ENCODE assay signal across 8 cellular contexts in the genomic region with DNA sequence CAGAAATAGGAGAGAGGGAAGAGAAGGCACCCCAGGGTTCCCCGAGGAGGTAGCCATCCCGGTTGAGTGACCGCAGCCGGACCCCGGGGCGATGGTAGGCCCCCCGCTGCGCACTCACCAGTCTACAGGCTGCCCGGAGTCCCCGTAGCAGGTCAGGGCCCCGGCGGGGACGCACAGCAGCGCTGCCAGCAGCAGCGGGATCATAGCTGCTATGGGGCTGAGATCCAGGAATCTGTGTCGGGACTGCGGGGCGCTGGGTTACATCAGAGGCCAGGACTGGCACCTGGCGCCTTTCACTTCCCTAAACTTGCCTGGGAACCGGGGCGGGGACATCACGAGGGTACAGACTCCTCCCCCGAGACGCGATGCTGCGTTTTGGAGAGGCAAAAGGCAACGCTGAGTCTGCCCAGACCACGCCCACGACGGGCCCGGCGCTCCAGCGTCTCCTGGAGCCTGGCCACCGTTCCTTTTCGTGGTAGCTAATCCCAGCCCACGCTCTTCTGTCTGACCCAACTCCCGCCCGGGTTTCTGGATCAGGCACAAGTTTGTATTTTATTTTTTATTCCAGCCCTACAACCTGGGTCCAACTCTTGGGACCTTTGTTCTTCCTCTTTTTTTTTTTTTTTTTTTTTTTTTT. TPM values are rescaled to one million over a fixed set of nuclear protein-coding genes. Genes with fewer than 3 reads are reported as not detected.
A peak's percentile ranks its signal among the peaks of the same experiment; 100 is the strongest.
DNase-seq lines count a peak whose midpoint lies in the region; ATAC-seq and TF ChIP-seq lines count a peak whose summit lies in the region.

A gene with protein sequence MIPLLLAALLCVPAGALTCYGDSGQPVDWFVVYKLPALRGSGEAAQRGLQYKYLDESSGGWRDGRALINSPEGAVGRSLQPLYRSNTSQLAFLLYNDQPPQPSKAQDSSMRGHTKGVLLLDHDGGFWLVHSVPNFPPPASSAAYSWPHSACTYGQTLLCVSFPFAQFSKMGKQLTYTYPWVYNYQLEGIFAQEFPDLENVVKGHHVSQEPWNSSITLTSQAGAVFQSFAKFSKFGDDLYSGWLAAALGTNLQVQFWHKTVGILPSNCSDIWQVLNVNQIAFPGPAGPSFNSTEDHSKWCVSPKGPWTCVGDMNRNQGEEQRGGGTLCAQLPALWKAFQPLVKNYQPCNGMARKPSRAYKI (minus strand): TSS at position 278 of the 637 bp plus-strand sequence. CDS start 74 bp downstream, at position 204.

- H2AFZ ChIP-seq in DND-41 (ENCODE audit: low read depth, low read length) (peak within 1 kb of the TSS; percentile 98), GM23338 (peak within 1 kb of the TSS; percentile 99)

- H3K4me3 ChIP-seq in DND-41 (ENCODE audit: low read depth in 1 of 2, low read length in 2 of 2) (peak within 1 kb of the TSS; percentile 91 to 98), GM23338 (peak within 1 kb of the TSS; percentile 91), LNCaP clone FGC (ENCODE audit: low read depth, low read length) (peak within 1 kb of the TSS; percentile 96), fibroblast of pulmonary artery (replicated peaks; ENCODE audit: low read depth, low read length) (peak within 1 kb of the TSS; percentile 86)

- H3K27ac ChIP-seq in DND-41 (ENCODE audit: low read length) (peak within 1 kb of the TSS; percentile 85), GM23338 (ENCODE audit: low read depth) (peak within 1 kb of the TSS; percentile 79; the same call in 1 of the 2 replicates)

- H3K9me3 Mint-ChIP-seq in GM23338 = peaks cover 20% of the 10 kb centered on the region
- peaks cover 3% of the 10 kb centered on the region for H3K9me3 Mint-ChIP-seq in nephron
- H3K9me3 Mint-ChIP-seq in stimulated activated naive CD8-positive, alpha-beta T cell treated with anti-CD3 and anti-CD28 coated beads, Interleukin-15, Interleukin-2, amounts not matched to agents 100 ng/mL and 50 ng/mL, for 24 hours = no peaks in the 10 kb centered on the region

- H3K9me3 ChIP-seq in DND-41 (ENCODE audit: insufficient read depth, low read length, severe bottlenecking) = peaks cover 5% of the 10 kb centered on the region

- H3K27me3 ChIP-seq in DND-41 (ENCODE audit: insufficient read depth, low read length, poor library complexity) (no peaks in the 10 kb centered on the region), GM23338 (ENCODE audit: insufficient read depth) (peaks cover 11% of the 10 kb centered on the region)

- H3K9me2 ChIP-seq in GM23338 (ENCODE audit: insufficient read depth) = no peaks in the 10 kb centered on the region; the same call in 1 of the 2 replicates

- TF ChIP-seq POLR2A in Raji (IDR thresholded peaks at IDR 0.05; ENCODE audit: insufficient read depth, low read depth, low read length) = peak; percentile 88

- peaks cover 26% of the 10 kb centered on the region for H3F3A ChIP-seq in GM23338 (replicated peaks; ENCODE audit: low read depth)

- H3K4me1 ChIP-seq in DND-41 (ENCODE audit: insufficient read depth, low read length) = peaks cover 24% of the 10 kb centered on the region
- peaks cover 3% of the 10 kb centered on the region; the same call in 1 of the 2 replicates for H3K4me1 ChIP-seq in GM23338 (ENCODE audit: insufficient read depth)

- H3K4me2 ChIP-seq in DND-41 (ENCODE audit: insufficient read depth, low read length) (peak within 1 kb of the TSS; percentile 91), GM23338 (peak within 1 kb of the TSS; percentile 94)

- DNase-seq in DND-41 = peak; percentile 96
- peak; percentile 99 for DNase-seq in GM23338 (ENCODE audit: low spot score)
- peak; percentile 92 for DNase-seq in LNCaP clone FGC (ENCODE audit: low read depth)
- peak; percentile 85 for DNase-seq in activated effector memory CD4-positive, alpha-beta T cell treated with Interleukin-2 at 50 U/mL for 16 hours
- peak; percentile 94 for DNase-seq in fibroblast of pulmonary artery (ENCODE audit: low read depth)

- H4K20me1 ChIP-seq in DND-41 (ENCODE audit: insufficient read depth, low read length) = no peaks in the 10 kb centered on the region
- no peaks in the 10 kb centered on the region for H4K20me1 ChIP-seq in GM23338 (replicated peaks; ENCODE audit: insufficient read depth)

- H3K36me3 ChIP-seq in DND-41 (ENCODE audit: insufficient read depth, low read length) (peaks cover 14% of the 10 kb centered on the region), GM23338 (ENCODE audit: insufficient read depth) (no peaks in the 10 kb centered on the region)

- peak within 1 kb of the TSS; percentile 92 for H3K9ac ChIP-seq in DND-41 (ENCODE audit: low read depth, low read length)

- H3K27ac Mint-ChIP-seq in GM23338 = peak within 1 kb of the TSS; percentile 95
- peak within 1 kb of the TSS; percentile 32 to 63 (median 44) for H3K27ac Mint-ChIP-seq in nephron
- peak within 1 kb of the TSS; percentile 82 for H3K27ac Mint-ChIP-seq in stimulated activated naive CD8-positive, alpha-beta T cell treated with anti-CD3 and anti-CD28 coated beads, Interleukin-15, Interleukin-2, amounts not matched to agents 100 ng/mL and 50 ng/mL, for 24 hours

- peak; percentile 2 for TF ChIP-seq CTCF in DND-41 (IDR thresholded peaks at IDR 0.05; ENCODE audit: borderline replicate concordance, extremely low read depth, low read length, poor library complexity, severe bottlenecking)
- no peak; a peak in 1 of 4 replicates for TF ChIP-seq CTCF in GM23338 (conservative IDR thresholded peaks at IDR 0.05; ENCODE audit: low read depth in 2 of 2)
- TF ChIP-seq CTCF in LNCaP clone FGC (IDR thresholded peaks at IDR 0.05; ENCODE audit: control insufficient read depth, extremely low read depth, insufficient read depth) = no peak
- no peak for TF ChIP-seq CTCF in fibroblast of pulmonary artery (IDR thresholded peaks at IDR 0.05; ENCODE audit: low read length, missing control alignments)
- no peak for TF ChIP-seq CTCF in nephron (IDR thresholded peaks at IDR 0.05; ENCODE audit: unreplicated experiment in 3 of 3)

- peaks cover 20% of the 10 kb centered on the region for H3K27me3 Mint-ChIP-seq in GM23338 (ENCODE audit: insufficient read depth, low read depth, poor library complexity)
- H3K27me3 Mint-ChIP-seq in nephron (ENCODE audit: low read depth) = peaks cover 56% of the 10 kb centered on the region
- H3K27me3 Mint-ChIP-seq in stimulated activated naive CD8-positive, alpha-beta T cell treated with anti-CD3 and anti-CD28 coated beads, Interleukin-15, Interleukin-2, amounts not matched to agents 100 ng/mL and 50 ng/mL, for 24 hours = no peaks in the 10 kb centered on the region

- H3K4me1 Mint-ChIP-seq in GM23338 = peaks cover 11% of the 10 kb centered on the region
- H3K4me1 Mint-ChIP-seq in nephron = peaks cover 2% of the 10 kb centered on the region
- peaks cover 24% of the 10 kb centered on the region for H3K4me1 Mint-ChIP-seq in stimulated activated naive CD8-positive, alpha-beta T cell treated with anti-CD3 and anti-CD28 coated beads, Interleukin-15, Interleukin-2, amounts not matched to agents 100 ng/mL and 50 ng/mL, for 24 hours (ENCODE audit: low read depth)

- ATAC-seq in DND-41 (ENCODE audit: insufficient read depth, low read depth) (peak; percentile 98), GM23338 (peak; percentile 60)

- H3K79me2 ChIP-seq in DND-41 (ENCODE audit: insufficient read depth, low read length) = peaks cover 18% of the 10 kb centered on the region
- no peaks in the 10 kb centered on the region for H3K79me2 ChIP-seq in GM23338 (replicated peaks; ENCODE audit: insufficient read depth)

- H3K36me3 Mint-ChIP-seq in GM23338 (ENCODE audit: low read depth) (peaks cover 26% of the 10 kb centered on the region), nephron (ENCODE audit: low read depth) (no peaks in the 10 kb centered on the region)
- peaks cover 9% of the 10 kb centered on the region for H3K36me3 Mint-ChIP-seq in stimulated activated naive CD8-positive, alpha-beta T cell treated with anti-CD3 and anti-CD28 coated beads, Interleukin-15, Interleukin-2, amounts not matched to agents 100 ng/mL and 50 ng/mL, for 24 hours (ENCODE audit: low read depth)

- H3K4me3 Mint-ChIP-seq in GM23338 (peak within 1 kb of the TSS; percentile 90), nephron (peak within 1 kb of the TSS; percentile 82 to 87 (median 83))
- peak within 1 kb of the TSS; percentile 90 for H3K4me3 Mint-ChIP-seq in stimulated activated naive CD8-positive, alpha-beta T cell treated with anti-CD3 and anti-CD28 coated beads, Interleukin-15, Interleukin-2, amounts not matched to agents 100 ng/mL and 50 ng/mL, for 24 hours

TF ChIP-seq in GM23338, 12 proteins besides CTCF, POLR2A, EP300 and RAD21:
- TF ChIP-seq POLR2AphosphoS5 (IDR thresholded peaks at IDR 0.05; ENCODE audit: low read depth) (peak; percentile 87), ZNF114 (CRISPR knock-in tag; IDR thresholded peaks at IDR 0.05) (no peak)
- TF ChIP-seq, protein P1, sequence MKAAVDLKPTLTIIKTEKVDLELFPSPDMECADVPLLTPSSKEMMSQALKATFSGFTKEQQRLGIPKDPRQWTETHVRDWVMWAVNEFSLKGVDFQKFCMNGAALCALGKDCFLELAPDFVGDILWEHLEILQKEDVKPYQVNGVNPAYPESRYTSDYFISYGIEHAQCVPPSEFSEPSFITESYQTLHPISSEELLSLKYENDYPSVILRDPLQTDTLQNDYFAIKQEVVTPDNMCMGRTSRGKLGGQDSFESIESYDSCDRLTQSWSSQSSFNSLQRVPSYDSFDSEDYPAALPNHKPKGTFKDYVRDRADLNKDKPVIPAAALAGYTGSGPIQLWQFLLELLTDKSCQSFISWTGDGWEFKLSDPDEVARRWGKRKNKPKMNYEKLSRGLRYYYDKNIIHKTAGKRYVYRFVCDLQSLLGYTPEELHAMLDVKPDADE (IDR thresholded peaks at IDR 0.05) = peak; percentile 30; the same call in 1 of the 2 replicates

RNA-seq across cellular contexts. Expression of the gene that starts here (rescaled TPM):
- 27.3 and 35.0 TPM in 2 replicates for total RNA-seq in GM23338 (2014; rRNA removed; shearing (Covaris generic))
- 15.9 and 17.4 TPM in 2 replicates for polyA plus RNA-seq in GM23338 (2016; fragmentation: Nextera tagmentation; extraction: Ambion mirVana)

Comparison
In these comparisons a context has a peak if more than half of its experiments do, and no peak if none do; other contexts are left out.
1. Peak in every context shown above with its lines: DNase-seq, ATAC-seq, H3K4me3 ChIP-seq and H3K27ac ChIP-seq.
2. H3K27ac Mint-ChIP-seq: peak in every context shown above with its lines; median percentile 95 in GM23338; 82 in stimulated activated naive CD8-positive, alpha-beta T cell treated with anti-CD3 and anti-CD28 coated beads, Interleukin-15, Interleukin-2, amounts not matched to agents 100 ng/mL and 50 ng/mL, for 24 hours; 44 in nephron.